17 cellular contexts compared by ENCODE assay signal in genomic region chr1:34980715-34981114, GRCh38. TPM values are rescaled to one million over a fixed set of nuclear protein-coding genes. Genes with fewer than 3 reads are reported as not detected.
DNase-seq lines count a peak whose midpoint lies in the region; ATAC-seq and TF ChIP-seq lines count a peak whose summit lies in the region.
"Had no signal": no experiment of that assay in that cellular context is flagged by ENCODE, and none has a peak within 500 bp of the region (broad histone marks: within the 10 kb centered on the region; RNA-seq: fewer than 3 reads in every experiment).

No MANE protein-coding gene starts in this region.

- H3K27ac ChIP-seq in A673 (ENCODE audit: low read depth, low read length, poor library complexity, severe bottlenecking): no peak overlapping the region
- H3K27ac ChIP-seq: A549, PC-9, SJSA1 had no signal

- POLR2A ChIA-PET in activated B cell treated with CpG ODN at 0.5 μM for 24 hours (lab: Charles Lee): interaction anchor here (0.9 kb wide), 1 partner anchor 99 kb away, joined by 4 read pairs; the partner anchor contains the start of gene ZMYM1
- POLR2A ChIA-PET in A673 (lab: Charles Lee; ENCODE audit: low non-redundant PET): no interaction called here

- H3K27ac Mint-ChIP-seq in natural killer cell (peak overlapping the region; percentile 21 to 59), activated B cell treated with CpG ODN at 0.5 μM for 24 hours (peak overlapping the region; percentile 65)
- H3K27ac Mint-ChIP-seq in natural killer cell treated with Interleukin-12 subunit alpha and Interleukin-12 subunit beta and Interleukin-15 and Interleukin-18, amount 100 ng/mL, for 72 hours: peak overlapping the region in 1 of 2 donors; percentile 82

- no peak for DNase-seq in natural killer cell
- no peak for DNase-seq in natural killer cell treated with Interleukin-12 subunit alpha and Interleukin-12 subunit beta and Interleukin-15 and Interleukin-18, amount 100 ng/mL, for 72 hours (ENCODE audit: low spot score)
- DNase-seq in activated B cell treated with CpG ODN at 0.5 μM for 24 hours: no peak
- DNase-seq in SKM-1 treated with dmso at 0.1 percent for 144 hours (lab: John Stamatoyannopoulos, UW; ENCODE audit: unreplicated experiment): no peak
- no peak for DNase-seq in A673 (ENCODE audit: low spot score)
- DNase-seq in effector CD8-positive, alpha-beta T cell (lab: John Stamatoyannopoulos, UW): no peak
- DNase-seq: Calu3, DMS53, H7, NCI-H1417, NCI-H2029, NCI-H82, PC-9, SW 1271 had no signal

- H3K4me1 Mint-ChIP-seq in natural killer cell: peaks cover 27 to 64% of the 10 kb centered on the region in 2 donors
- H3K4me1 Mint-ChIP-seq in natural killer cell treated with Interleukin-12 subunit alpha and Interleukin-12 subunit beta and Interleukin-15 and Interleukin-18, amount 100 ng/mL, for 72 hours (ENCODE audit: low read depth in 2 of 2): peaks cover 29 to 42% of the 10 kb centered on the region in 2 donors
- peaks cover 44% of the 10 kb centered on the region for H3K4me1 Mint-ChIP-seq in activated B cell treated with CpG ODN at 0.5 μM for 24 hours

- no TSS peak for BruUV-seq in A673 (replicated peaks; lab: Mats Ljungman, UMichigan)

- CTCF ChIA-PET in activated B cell treated with CpG ODN at 0.5 μM for 24 hours (lab: Charles Lee) (no interaction called here), A673 (lab: Charles Lee) (no interaction called here)

- H3K36me3 Mint-ChIP-seq in natural killer cell (no peaks in the 10 kb centered on the region), activated B cell treated with CpG ODN at 0.5 μM for 24 hours (ENCODE audit: low read depth) (peaks cover 32% of the 10 kb centered on the region)
- peaks cover 3% of the 10 kb centered on the region for H3K36me3 Mint-ChIP-seq in natural killer cell treated with Interleukin-12 subunit alpha and Interleukin-12 subunit beta and Interleukin-15 and Interleukin-18, amount 100 ng/mL, for 72 hours

- no peak overlapping the region for H3K4me3 ChIP-seq in A673 (ENCODE audit: low read depth, low read length, poor library complexity, severe bottlenecking)
- H3K4me3 ChIP-seq: A549, PC-9, SJSA1 had no signal

- H3K4me3 Mint-ChIP-seq in natural killer cell (no peak overlapping the region), activated B cell treated with CpG ODN at 0.5 μM for 24 hours (no peak overlapping the region)
- H3K4me3 Mint-ChIP-seq in natural killer cell treated with Interleukin-12 subunit alpha and Interleukin-12 subunit beta and Interleukin-15 and Interleukin-18, amount 100 ng/mL, for 72 hours: no peak overlapping the region

- no peaks in the 10 kb centered on the region for H3K9me3 Mint-ChIP-seq in natural killer cell
- no peaks in the 10 kb centered on the region for H3K9me3 Mint-ChIP-seq in natural killer cell treated with Interleukin-12 subunit alpha and Interleukin-12 subunit beta and Interleukin-15 and Interleukin-18, amount 100 ng/mL, for 72 hours
- H3K9me3 Mint-ChIP-seq in activated B cell treated with CpG ODN at 0.5 μM for 24 hours: no peaks in the 10 kb centered on the region

- intact Hi-C loops in natural killer cell (cut with micrococcal nuclease): no loop called here
- intact Hi-C loops in activated B cell treated with CpG ODN at 0.5 μM for 24 hours (cut with micrococcal nuclease): loop anchor here (2.0 to 5.0 kb wide), 2 partner anchors 53 to 212 kb away; partner anchors contain the start of genes DLGAP3 and SFPQ
- intact Hi-C loops in A673 (cut with micrococcal nuclease; ENCODE audit: unreplicated experiment): no loop called here

- no peaks in the 10 kb centered on the region for H3K36me3 ChIP-seq in A673 (ENCODE audit: insufficient read depth, low read length, poor library complexity, severe bottlenecking)

- H3K27me3 Mint-ChIP-seq in natural killer cell (ENCODE audit: low read depth in 2 of 2) (no peaks in the 10 kb centered on the region), activated B cell treated with CpG ODN at 0.5 μM for 24 hours (no peaks in the 10 kb centered on the region)
- no peaks in the 10 kb centered on the region for H3K27me3 Mint-ChIP-seq in natural killer cell treated with Interleukin-12 subunit alpha and Interleukin-12 subunit beta and Interleukin-15 and Interleukin-18, amount 100 ng/mL, for 72 hours

- ATAC-seq in natural killer cell (no peak), GM19452 (IDR thresholded peaks at IDR 0.05; ENCODE audit: unreplicated experiment) (peak; percentile 48), activated B cell treated with CpG ODN at 0.5 μM for 24 hours (ENCODE audit: low read depth) (peak; percentile 35)
- no peak for ATAC-seq in natural killer cell treated with Interleukin-12 subunit alpha and Interleukin-12 subunit beta and Interleukin-15 and Interleukin-18, amount 100 ng/mL, for 72 hours
- ATAC-seq: A549 had no signal

- no peaks in the 10 kb centered on the region for H3K9me3 ChIP-seq in A673 (ENCODE audit: low read depth, low read length, poor library complexity, severe bottlenecking)
- H3K9me3 ChIP-seq: A549, SJSA1 had no signal

- peaks cover 13% of the 10 kb centered on the region for H3K4me1 ChIP-seq in A673 (ENCODE audit: insufficient read depth, low read length, poor library complexity, severe bottlenecking)

- TF ChIP-seq CTCF in natural killer cell (IDR thresholded peaks at IDR 0.05): no peak
- no peak for TF ChIP-seq CTCF in activated B cell treated with CpG ODN at 0.5 μM for 24 hours (IDR thresholded peaks at IDR 0.05)
- no peak for TF ChIP-seq CTCF in A673 (conservative IDR thresholded peaks at IDR 0.05; ENCODE audit: low read depth, low read length)

- no peaks in the 10 kb centered on the region for H3K27me3 ChIP-seq in A673 (replicated peaks; ENCODE audit: insufficient read depth, low read depth, low read length, poor library complexity)
- H3K27me3 ChIP-seq: SJSA1 had no signal

RNA-seq across cellular contexts. Expression of gene TMEM35B, which starts 4.4 kb away (rescaled TPM):
- 10 to 100 TPM in 2 of 3 donors, 1 to 10 TPM in 1; 4.1 to 18.5 (median 10.5) TPM for total RNA-seq in natural killer cell
- total RNA-seq in natural killer cell treated with Interleukin-12 subunit alpha and Interleukin-12 subunit beta and Interleukin-15 and Interleukin-18, amount 100 ng/mL, for 72 hours: 10 to 100 TPM; 14.3 to 20.3 TPM
- 16.7 and 20.0 TPM in 2 replicates for total RNA-seq in activated B cell treated with CpG ODN at 0.5 μM for 24 hours
- 10.6 and 11.3 TPM in 2 replicates for total RNA-seq in A673 (2021)

RNA-seq across cellular contexts. Expression of gene ZMYM6, which starts 51.0 kb away (rescaled TPM):
- total RNA-seq in natural killer cell: 10 to 100 TPM; 48.3 to 50.2 (median 48.8) TPM
- 10 to 100 TPM; 27.2 TPM for total RNA-seq in natural killer cell treated with Interleukin-12 subunit alpha and Interleukin-12 subunit beta and Interleukin-15 and Interleukin-18, amount 100 ng/mL, for 72 hours
- total RNA-seq in activated B cell treated with CpG ODN at 0.5 μM for 24 hours: 34.7 and 41.6 TPM in 2 replicates
- total RNA-seq in A673 (2021): 18.9 and 19.3 TPM in 2 replicates

RNA-seq across cellular contexts. Expression of gene DLGAP3, which starts 51.3 kb away (rescaled TPM):
- total RNA-seq in natural killer cell (under 1 TPM; 0.33 to 0.38 (median 0.36) TPM), activated B cell treated with CpG ODN at 0.5 μM for 24 hours (3.9 and 6.0 TPM in 2 replicates), A673 (2021) (0.66 TPM in 1 of 2 replicates, not detected in the other)
- under 1 TPM; 0.71 to 0.73 TPM for total RNA-seq in natural killer cell treated with Interleukin-12 subunit alpha and Interleukin-12 subunit beta and Interleukin-15 and Interleukin-18, amount 100 ng/mL, for 72 hours
- total RNA-seq: PC-9, SJSA1 had no signal

Comparison
In these comparisons a context has a peak if more than half of its experiments do, and no peak if none do; other contexts are left out.
1. ATAC-seq: peak in GM19452 (single experiment) and activated B cell treated with CpG ODN at 0.5 μM for 24 hours (single experiment); none in natural killer cell (0 of 3) and natural killer cell treated with Interleukin-12 subunit alpha and Interleukin-12 subunit beta and Interleukin-15 and Interleukin-18, amount 100 ng/mL, for 72 hours (0 of 2).